Comparison of ENCODE assay signal across 8 cellular contexts in genomic region chr13:26482451-26483197, GRCh38.
DNase-seq lines count a peak whose midpoint lies in the region; ATAC-seq and TF ChIP-seq lines count a peak whose summit lies in the region.

No MANE protein-coding gene starts in this region.

- H3K9me3 ChIP-seq in psoas muscle, result no peaks in the 10 kb centered on the region

- H3K4me1 ChIP-seq in psoas muscle, result no peaks in the 10 kb centered on the region

- H3K27me3 ChIP-seq in psoas muscle (ENCODE audit: insufficient read depth in 3 of 3, low read length in 2 of 3), result no peaks in the 10 kb centered on the region

- no peak overlapping the region for H3K4me3 Mint-ChIP-seq in activated naive CD4-positive, alpha-beta T cell treated with anti-CD3 and anti-CD28 coated beads for 36 hours

- H3K4me3 ChIP-seq in LNCaP clone FGC (ENCODE audit: low read depth, low read length) (peak overlapping the region; percentile 25), psoas muscle (no peak overlapping the region)

- H3K36me3 ChIP-seq in psoas muscle (ENCODE audit: insufficient read depth in 1 of 2, low read depth in 1 of 2), result no peaks in the 10 kb centered on the region

- DNase-seq in COLO668 (lab: John Stamatoyannopoulos, UW; ENCODE audit: unreplicated experiment) (peak; percentile 86), GM20000 (ENCODE audit: low spot score) (peak; percentile 74), LNCaP clone FGC (ENCODE audit: low read depth) (peak; percentile 70), glomerular endothelial cell (ENCODE audit: extremely low read depth, low read depth, low spot score) (peak; percentile 68), psoas muscle (no peak)
- peak; percentile 82 for DNase-seq in activated naive CD4-positive, alpha-beta T cell treated with anti-CD3 and anti-CD28 coated beads for 36 hours

- CTCF ChIA-PET in activated naive CD4-positive, alpha-beta T cell treated with anti-CD3 and anti-CD28 coated beads for 36 hours (lab: Charles Lee), result interaction anchor here (0.6 to 3.3 kb wide), 21 partner anchors 8 to 1009 kb away, joined by 3 to 26 read pairs (median 5); no protein-coding TSS in a partner anchor

- TF ChIP-seq CTCF in GM20000 (IDR thresholded peaks at IDR 0.05; ENCODE audit: extremely low read depth, missing control alignments), result peak; percentile 72
- TF ChIP-seq CTCF in LNCaP clone FGC (IDR thresholded peaks at IDR 0.05; ENCODE audit: control insufficient read depth, extremely low read depth, insufficient read depth), result peak; percentile 64
- peak; percentile 78 for TF ChIP-seq CTCF in psoas muscle (IDR thresholded peaks at IDR 0.05)

- no peaks in the 10 kb centered on the region for H3K27me3 Mint-ChIP-seq in activated naive CD4-positive, alpha-beta T cell treated with anti-CD3 and anti-CD28 coated beads for 36 hours (ENCODE audit: low read depth)

- no peaks in the 10 kb centered on the region for H3K36me3 Mint-ChIP-seq in activated naive CD4-positive, alpha-beta T cell treated with anti-CD3 and anti-CD28 coated beads for 36 hours (ENCODE audit: low read depth)

- peak; percentile 79 for ATAC-seq in SK-N-SH treated with all-trans-retinoic acid at 6 μM for 48 hours
- ATAC-seq in psoas muscle, result peak; percentile 17 to 65 (median 50)
- no peak for ATAC-seq in HG02870 (IDR thresholded peaks at IDR 0.05; ENCODE audit: unreplicated experiment)

- 28 to 39% (median 37%) methylated on average over 3 of the region's 3 CpGs for WGBS in psoas muscle, 3 donors

- H3K9me3 Mint-ChIP-seq in activated naive CD4-positive, alpha-beta T cell treated with anti-CD3 and anti-CD28 coated beads for 36 hours, result no peaks in the 10 kb centered on the region

- H3K4me1 Mint-ChIP-seq in activated naive CD4-positive, alpha-beta T cell treated with anti-CD3 and anti-CD28 coated beads for 36 hours (ENCODE audit: low read depth), result peaks cover 16% of the 10 kb centered on the region

- no peak overlapping the region for H3K27ac ChIP-seq in psoas muscle

- H3K27ac Mint-ChIP-seq in activated naive CD4-positive, alpha-beta T cell treated with anti-CD3 and anti-CD28 coated beads for 36 hours, result no peak overlapping the region

- intact Hi-C loops in activated naive CD4-positive, alpha-beta T cell treated with anti-CD3 and anti-CD28 coated beads for 36 hours (cut with micrococcal nuclease), result loop anchor here (1.0 to 2.0 kb wide), 5 partner anchors 14 to 448 kb away; no protein-coding TSS in a partner anchor
- intact Hi-C loops in psoas muscle (cut with DNase I), result loop anchor here in 1 of 2 donors (5.0 kb wide), 1 partner anchor 215 kb away; no protein-coding TSS in a partner anchor

TF ChIP-seq in SK-N-SH treated with all-trans-retinoic acid at 6 μM for 48 hours, 23 proteins besides CTCF, POLR2A, EP300 and RAD21:
- no peak for TF ChIP-seq ZFP3 (CRISPR knock-in tag; IDR thresholded peaks at IDR 0.05)
- no peak for TF ChIP-seq ESRRG (CRISPR knock-in tag; IDR thresholded peaks at IDR 0.05)
- no peak for TF ChIP-seq PATZ1 (CRISPR knock-in tag; IDR thresholded peaks at IDR 0.05; ENCODE audit: borderline replicate concordance)
- TF ChIP-seq CREB5 (CRISPR knock-in tag; IDR thresholded peaks at IDR 0.05; ENCODE audit: low read depth), result no peak
- TF ChIP-seq ZC3H10 (CRISPR knock-in tag; IDR thresholded peaks at IDR 0.05), result no peak

Comparison
In these comparisons a context has a peak if more than half of its experiments do, and no peak if none do; other contexts are left out.
1. DNase-seq: peak in COLO668 (single experiment), GM20000 (single experiment), LNCaP clone FGC (single experiment), activated naive CD4-positive, alpha-beta T cell treated with anti-CD3 and anti-CD28 coated beads for 36 hours (single experiment) and glomerular endothelial cell (single experiment); none in psoas muscle (0 of 2).
2. Peak in every context shown above with its lines, with median percentiles within 50 percentile points of each other: CTCF ChIP-seq.